ENCODE assay signal across 1 cellular context in the genomic region with DNA sequence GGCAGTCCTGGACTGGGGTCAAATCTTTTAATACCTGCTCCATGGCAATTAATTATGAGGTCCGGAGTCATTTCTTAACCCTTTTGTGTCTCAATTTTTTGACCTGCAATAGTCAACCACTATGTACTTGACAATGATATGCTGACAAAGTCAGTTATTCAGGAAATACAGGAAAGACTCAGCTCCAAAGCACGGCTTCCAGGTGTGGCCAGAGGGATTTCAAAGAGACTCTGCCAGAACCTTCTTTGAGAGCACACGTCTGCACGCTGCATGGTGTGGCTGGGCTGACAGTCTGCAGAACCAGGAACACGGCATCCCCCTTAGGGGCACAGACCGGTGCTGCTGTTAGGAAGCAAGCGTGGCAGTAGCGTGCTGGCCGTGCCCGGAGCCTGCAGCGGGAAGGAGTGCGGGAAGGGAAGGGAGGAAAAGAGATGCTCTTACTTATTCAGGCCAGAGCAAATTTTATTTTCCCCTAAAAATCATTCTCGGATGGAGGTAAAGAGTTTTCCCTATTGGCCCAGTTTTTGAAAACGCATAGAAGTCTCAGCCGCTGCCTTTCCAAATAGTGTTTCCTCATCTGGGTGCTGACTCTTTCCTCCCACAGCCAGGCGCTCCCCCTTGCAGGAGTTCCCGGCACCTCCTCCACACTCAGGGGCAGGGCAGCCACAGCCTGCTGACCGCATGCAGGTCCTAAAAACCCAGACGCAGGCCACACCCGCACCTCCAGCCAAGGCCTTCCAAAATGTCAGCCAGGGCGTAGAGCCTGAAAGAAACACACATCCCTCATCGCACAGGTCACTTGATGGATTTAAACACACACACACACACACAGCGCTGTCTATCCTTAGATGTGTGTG.
TF ChIP-seq lines count a peak whose summit lies in the region.

No MANE protein-coding gene starts in this region.

TF ChIP-seq in K562, 482 proteins besides CTCF, POLR2A, EP300 and RAD21 (continued from another document and continues in another):
- TF ChIP-seq, protein P1, sequence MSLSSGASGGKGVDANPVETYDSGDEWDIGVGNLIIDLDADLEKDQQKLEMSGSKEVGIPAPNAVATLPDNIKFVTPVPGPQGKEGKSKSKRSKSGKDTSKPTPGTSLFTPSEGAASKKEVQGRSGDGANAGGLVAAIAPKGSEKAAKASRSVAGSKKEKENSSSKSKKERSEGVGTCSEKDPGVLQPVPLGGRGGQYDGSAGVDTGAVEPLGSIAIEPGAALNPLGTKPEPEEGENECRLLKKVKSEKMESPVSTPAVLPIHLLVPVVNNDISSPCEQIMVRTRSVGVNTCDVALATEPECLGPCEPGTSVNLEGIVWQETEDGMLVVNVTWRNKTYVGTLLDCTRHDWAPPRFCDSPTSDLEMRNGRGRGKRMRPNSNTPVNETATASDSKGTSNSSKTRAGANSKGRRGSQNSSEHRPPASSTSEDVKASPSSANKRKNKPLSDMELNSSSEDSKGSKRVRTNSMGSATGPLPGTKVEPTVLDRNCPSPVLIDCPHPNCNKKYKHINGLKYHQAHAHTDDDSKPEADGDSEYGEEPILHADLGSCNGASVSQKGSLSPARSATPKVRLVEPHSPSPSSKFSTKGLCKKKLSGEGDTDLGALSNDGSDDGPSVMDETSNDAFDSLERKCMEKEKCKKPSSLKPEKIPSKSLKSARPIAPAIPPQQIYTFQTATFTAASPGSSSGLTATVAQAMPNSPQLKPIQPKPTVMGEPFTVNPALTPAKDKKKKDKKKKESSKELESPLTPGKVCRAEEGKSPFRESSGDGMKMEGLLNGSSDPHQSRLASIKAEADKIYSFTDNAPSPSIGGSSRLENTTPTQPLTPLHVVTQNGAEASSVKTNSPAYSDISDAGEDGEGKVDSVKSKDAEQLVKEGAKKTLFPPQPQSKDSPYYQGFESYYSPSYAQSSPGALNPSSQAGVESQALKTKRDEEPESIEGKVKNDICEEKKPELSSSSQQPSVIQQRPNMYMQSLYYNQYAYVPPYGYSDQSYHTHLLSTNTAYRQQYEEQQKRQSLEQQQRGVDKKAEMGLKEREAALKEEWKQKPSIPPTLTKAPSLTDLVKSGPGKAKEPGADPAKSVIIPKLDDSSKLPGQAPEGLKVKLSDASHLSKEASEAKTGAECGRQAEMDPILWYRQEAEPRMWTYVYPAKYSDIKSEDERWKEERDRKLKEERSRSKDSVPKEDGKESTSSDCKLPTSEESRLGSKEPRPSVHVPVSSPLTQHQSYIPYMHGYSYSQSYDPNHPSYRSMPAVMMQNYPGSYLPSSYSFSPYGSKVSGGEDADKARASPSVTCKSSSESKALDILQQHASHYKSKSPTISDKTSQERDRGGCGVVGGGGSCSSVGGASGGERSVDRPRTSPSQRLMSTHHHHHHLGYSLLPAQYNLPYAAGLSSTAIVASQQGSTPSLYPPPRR (CRISPR knock-in tag; IDR thresholded peaks at IDR 0.05; ENCODE audit: borderline replicate concordance) = no peak
- TF ChIP-seq FOXK2 (conservative IDR thresholded peaks at IDR 0.05 in 1 of 2, IDR thresholded peaks at IDR 0.05 in 1 of 2; ENCODE audit: low read depth in 2 of 2) (peak in 1 of 2 experiments; percentile 16; a peak in 1 of 4 replicates), BCOR (IDR thresholded peaks at IDR 0.05) (no peak), ATF7 (IDR thresholded peaks at IDR 0.05) (peak; percentile 58; the same call in 1 of the 2 replicates), MTA2 (IDR thresholded peaks at IDR 0.05; ENCODE audit: low read depth) (0 out of 2 replicates have a peak, but pooled peaks have one; percentile 9), NRF1 (conservative IDR thresholded peaks at IDR 0.05 in 1 of 2, IDR thresholded peaks at IDR 0.05 in 1 of 2) (peak; percentile 36 to 60; a peak in 3 of 4 replicates), SNIP1 (IDR thresholded peaks at IDR 0.05; ENCODE audit: low read depth) (no peak), RCOR1 (IDR thresholded peaks at IDR 0.05; ENCODE audit: borderline replicate concordance in 1 of 2, low read depth in 2 of 2, low read length in 2 of 2) (peak in 1 of 2 experiments; percentile 76; a peak in 1 of 4 replicates), BHLHE40 (IDR thresholded peaks at IDR 0.05; ENCODE audit: low read length) (0 out of 2 replicates have a peak, but pooled peaks have one; percentile 40), CTBP1 (IDR thresholded peaks at IDR 0.05; ENCODE audit: borderline replicate concordance) (peak; percentile 65; the same call in 1 of the 2 replicates), SREBF1 (IDR thresholded peaks at IDR 0.05; ENCODE audit: borderline replicate concordance, low read depth, low read length) (no peak), ZKSCAN3 (CRISPR knock-in tag; IDR thresholded peaks at IDR 0.05) (no peak), GABPA (tag; conservative IDR thresholded peaks at IDR 0.05; ENCODE audit: low read depth) (no peak), FOXP1 (CRISPR knock-in tag; IDR thresholded peaks at IDR 0.05) (no peak), STAG1 (CRISPR knock-in tag; IDR thresholded peaks at IDR 0.05; ENCODE audit: borderline replicate concordance) (no peak), POLR3A (IDR thresholded peaks at IDR 0.05; ENCODE audit: borderline replicate concordance, extremely low read depth, insufficient read depth, insufficient read length) (no peak), PURB (CRISPR knock-in tag; IDR thresholded peaks at IDR 0.05; ENCODE audit: low read depth) (no peak), HLTF (IDR thresholded peaks at IDR 0.05) (no peak), PRPF4 (IDR thresholded peaks at IDR 0.05; ENCODE audit: insufficient read depth, low read depth, low read length, poor library complexity, severe bottlenecking) (no peak), ZNF134 (CRISPR knock-in tag; conservative IDR thresholded peaks at IDR 0.05) (no peak), ZNF263 (CRISPR knock-in tag; IDR thresholded peaks at IDR 0.05; ENCODE audit: borderline replicate concordance) (peak; percentile 29; the same call in 1 of the 2 replicates), LEF1 (IDR thresholded peaks at IDR 0.05) (peak; percentile 57), SRSF1 (IDR thresholded peaks at IDR 0.05; ENCODE audit: low read depth, low read length) (no peak), RNF2 (IDR thresholded peaks at IDR 0.05) (peak; percentile 60; the same call in 1 of the 2 replicates)
- TF ChIP-seq, protein P2, sequence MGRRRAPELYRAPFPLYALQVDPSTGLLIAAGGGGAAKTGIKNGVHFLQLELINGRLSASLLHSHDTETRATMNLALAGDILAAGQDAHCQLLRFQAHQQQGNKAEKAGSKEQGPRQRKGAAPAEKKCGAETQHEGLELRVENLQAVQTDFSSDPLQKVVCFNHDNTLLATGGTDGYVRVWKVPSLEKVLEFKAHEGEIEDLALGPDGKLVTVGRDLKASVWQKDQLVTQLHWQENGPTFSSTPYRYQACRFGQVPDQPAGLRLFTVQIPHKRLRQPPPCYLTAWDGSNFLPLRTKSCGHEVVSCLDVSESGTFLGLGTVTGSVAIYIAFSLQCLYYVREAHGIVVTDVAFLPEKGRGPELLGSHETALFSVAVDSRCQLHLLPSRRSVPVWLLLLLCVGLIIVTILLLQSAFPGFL (CRISPR knock-in tag; IDR thresholded peaks at IDR 0.05) = no peak
- TF ChIP-seq, protein P3, sequence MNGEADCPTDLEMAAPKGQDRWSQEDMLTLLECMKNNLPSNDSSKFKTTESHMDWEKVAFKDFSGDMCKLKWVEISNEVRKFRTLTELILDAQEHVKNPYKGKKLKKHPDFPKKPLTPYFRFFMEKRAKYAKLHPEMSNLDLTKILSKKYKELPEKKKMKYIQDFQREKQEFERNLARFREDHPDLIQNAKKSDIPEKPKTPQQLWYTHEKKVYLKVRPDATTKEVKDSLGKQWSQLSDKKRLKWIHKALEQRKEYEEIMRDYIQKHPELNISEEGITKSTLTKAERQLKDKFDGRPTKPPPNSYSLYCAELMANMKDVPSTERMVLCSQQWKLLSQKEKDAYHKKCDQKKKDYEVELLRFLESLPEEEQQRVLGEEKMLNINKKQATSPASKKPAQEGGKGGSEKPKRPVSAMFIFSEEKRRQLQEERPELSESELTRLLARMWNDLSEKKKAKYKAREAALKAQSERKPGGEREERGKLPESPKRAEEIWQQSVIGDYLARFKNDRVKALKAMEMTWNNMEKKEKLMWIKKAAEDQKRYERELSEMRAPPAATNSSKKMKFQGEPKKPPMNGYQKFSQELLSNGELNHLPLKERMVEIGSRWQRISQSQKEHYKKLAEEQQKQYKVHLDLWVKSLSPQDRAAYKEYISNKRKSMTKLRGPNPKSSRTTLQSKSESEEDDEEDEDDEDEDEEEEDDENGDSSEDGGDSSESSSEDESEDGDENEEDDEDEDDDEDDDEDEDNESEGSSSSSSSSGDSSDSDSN (IDR thresholded peaks at IDR 0.05; ENCODE audit: borderline replicate concordance in 1 of 2, low read depth in 2 of 2, low read length in 2 of 2) = peak in 1 of 2 experiments; percentile 55; a peak in 1 of 4 replicates
- TF ChIP-seq, protein P4, sequence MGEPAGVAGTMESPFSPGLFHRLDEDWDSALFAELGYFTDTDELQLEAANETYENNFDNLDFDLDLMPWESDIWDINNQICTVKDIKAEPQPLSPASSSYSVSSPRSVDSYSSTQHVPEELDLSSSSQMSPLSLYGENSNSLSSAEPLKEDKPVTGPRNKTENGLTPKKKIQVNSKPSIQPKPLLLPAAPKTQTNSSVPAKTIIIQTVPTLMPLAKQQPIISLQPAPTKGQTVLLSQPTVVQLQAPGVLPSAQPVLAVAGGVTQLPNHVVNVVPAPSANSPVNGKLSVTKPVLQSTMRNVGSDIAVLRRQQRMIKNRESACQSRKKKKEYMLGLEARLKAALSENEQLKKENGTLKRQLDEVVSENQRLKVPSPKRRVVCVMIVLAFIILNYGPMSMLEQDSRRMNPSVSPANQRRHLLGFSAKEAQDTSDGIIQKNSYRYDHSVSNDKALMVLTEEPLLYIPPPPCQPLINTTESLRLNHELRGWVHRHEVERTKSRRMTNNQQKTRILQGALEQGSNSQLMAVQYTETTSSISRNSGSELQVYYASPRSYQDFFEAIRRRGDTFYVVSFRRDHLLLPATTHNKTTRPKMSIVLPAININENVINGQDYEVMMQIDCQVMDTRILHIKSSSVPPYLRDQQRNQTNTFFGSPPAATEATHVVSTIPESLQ (CRISPR knock-in tag; IDR thresholded peaks at IDR 0.05) = 0 out of 2 replicates have a peak, but pooled peaks have one; percentile 65
- TF ChIP-seq, protein P5, sequence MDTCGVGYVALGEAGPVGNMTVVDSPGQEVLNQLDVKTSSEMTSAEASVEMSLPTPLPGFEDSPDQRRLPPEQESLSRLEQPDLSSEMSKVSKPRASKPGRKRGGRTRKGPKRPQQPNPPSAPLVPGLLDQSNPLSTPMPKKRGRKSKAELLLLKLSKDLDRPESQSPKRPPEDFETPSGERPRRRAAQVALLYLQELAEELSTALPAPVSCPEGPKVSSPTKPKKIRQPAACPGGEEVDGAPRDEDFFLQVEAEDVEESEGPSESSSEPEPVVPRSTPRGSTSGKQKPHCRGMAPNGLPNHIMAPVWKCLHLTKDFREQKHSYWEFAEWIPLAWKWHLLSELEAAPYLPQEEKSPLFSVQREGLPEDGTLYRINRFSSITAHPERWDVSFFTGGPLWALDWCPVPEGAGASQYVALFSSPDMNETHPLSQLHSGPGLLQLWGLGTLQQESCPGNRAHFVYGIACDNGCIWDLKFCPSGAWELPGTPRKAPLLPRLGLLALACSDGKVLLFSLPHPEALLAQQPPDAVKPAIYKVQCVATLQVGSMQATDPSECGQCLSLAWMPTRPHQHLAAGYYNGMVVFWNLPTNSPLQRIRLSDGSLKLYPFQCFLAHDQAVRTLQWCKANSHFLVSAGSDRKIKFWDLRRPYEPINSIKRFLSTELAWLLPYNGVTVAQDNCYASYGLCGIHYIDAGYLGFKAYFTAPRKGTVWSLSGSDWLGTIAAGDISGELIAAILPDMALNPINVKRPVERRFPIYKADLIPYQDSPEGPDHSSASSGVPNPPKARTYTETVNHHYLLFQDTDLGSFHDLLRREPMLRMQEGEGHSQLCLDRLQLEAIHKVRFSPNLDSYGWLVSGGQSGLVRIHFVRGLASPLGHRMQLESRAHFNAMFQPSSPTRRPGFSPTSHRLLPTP (IDR thresholded peaks at IDR 0.05; ENCODE audit: borderline replicate concordance, extremely low read depth, insufficient read length) = no peak
- TF ChIP-seq, protein P6, sequence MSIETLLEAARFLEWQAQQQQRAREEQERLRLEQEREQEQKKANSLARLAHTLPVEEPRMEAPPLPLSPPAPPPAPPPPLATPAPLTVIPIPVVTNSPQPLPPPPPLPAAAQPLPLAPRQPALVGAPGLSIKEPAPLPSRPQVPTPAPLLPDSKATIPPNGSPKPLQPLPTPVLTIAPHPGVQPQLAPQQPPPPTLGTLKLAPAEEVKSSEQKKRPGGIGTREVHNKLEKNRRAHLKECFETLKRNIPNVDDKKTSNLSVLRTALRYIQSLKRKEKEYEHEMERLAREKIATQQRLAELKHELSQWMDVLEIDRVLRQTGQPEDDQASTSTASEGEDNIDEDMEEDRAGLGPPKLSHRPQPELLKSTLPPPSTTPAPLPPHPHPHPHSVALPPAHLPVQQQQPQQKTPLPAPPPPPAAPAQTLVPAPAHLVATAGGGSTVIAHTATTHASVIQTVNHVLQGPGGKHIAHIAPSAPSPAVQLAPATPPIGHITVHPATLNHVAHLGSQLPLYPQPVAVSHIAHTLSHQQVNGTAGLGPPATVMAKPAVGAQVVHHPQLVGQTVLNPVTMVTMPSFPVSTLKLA (conservative IDR thresholded peaks at IDR 0.05) = 0 out of 4 replicates have a peak, but pooled peaks of 1 of the 2 experiments have one; percentile 46
- TF ChIP-seq, protein P7, sequence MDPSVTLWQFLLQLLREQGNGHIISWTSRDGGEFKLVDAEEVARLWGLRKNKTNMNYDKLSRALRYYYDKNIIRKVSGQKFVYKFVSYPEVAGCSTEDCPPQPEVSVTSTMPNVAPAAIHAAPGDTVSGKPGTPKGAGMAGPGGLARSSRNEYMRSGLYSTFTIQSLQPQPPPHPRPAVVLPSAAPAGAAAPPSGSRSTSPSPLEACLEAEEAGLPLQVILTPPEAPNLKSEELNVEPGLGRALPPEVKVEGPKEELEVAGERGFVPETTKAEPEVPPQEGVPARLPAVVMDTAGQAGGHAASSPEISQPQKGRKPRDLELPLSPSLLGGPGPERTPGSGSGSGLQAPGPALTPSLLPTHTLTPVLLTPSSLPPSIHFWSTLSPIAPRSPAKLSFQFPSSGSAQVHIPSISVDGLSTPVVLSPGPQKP (CRISPR knock-in tag; IDR thresholded peaks at IDR 0.05) = no peak
- TF ChIP-seq, protein P8, sequence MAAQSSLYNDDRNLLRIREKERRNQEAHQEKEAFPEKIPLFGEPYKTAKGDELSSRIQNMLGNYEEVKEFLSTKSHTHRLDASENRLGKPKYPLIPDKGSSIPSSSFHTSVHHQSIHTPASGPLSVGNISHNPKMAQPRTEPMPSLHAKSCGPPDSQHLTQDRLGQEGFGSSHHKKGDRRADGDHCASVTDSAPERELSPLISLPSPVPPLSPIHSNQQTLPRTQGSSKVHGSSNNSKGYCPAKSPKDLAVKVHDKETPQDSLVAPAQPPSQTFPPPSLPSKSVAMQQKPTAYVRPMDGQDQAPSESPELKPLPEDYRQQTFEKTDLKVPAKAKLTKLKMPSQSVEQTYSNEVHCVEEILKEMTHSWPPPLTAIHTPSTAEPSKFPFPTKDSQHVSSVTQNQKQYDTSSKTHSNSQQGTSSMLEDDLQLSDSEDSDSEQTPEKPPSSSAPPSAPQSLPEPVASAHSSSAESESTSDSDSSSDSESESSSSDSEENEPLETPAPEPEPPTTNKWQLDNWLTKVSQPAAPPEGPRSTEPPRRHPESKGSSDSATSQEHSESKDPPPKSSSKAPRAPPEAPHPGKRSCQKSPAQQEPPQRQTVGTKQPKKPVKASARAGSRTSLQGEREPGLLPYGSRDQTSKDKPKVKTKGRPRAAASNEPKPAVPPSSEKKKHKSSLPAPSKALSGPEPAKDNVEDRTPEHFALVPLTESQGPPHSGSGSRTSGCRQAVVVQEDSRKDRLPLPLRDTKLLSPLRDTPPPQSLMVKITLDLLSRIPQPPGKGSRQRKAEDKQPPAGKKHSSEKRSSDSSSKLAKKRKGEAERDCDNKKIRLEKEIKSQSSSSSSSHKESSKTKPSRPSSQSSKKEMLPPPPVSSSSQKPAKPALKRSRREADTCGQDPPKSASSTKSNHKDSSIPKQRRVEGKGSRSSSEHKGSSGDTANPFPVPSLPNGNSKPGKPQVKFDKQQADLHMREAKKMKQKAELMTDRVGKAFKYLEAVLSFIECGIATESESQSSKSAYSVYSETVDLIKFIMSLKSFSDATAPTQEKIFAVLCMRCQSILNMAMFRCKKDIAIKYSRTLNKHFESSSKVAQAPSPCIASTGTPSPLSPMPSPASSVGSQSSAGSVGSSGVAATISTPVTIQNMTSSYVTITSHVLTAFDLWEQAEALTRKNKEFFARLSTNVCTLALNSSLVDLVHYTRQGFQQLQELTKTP (IDR thresholded peaks at IDR 0.05; ENCODE audit: low read depth in 1 of 2, partially characterized antibody in 2 of 2) = no peak
